Comparison of ENCODE assay signal across 9 cellular contexts in the genomic region with DNA sequence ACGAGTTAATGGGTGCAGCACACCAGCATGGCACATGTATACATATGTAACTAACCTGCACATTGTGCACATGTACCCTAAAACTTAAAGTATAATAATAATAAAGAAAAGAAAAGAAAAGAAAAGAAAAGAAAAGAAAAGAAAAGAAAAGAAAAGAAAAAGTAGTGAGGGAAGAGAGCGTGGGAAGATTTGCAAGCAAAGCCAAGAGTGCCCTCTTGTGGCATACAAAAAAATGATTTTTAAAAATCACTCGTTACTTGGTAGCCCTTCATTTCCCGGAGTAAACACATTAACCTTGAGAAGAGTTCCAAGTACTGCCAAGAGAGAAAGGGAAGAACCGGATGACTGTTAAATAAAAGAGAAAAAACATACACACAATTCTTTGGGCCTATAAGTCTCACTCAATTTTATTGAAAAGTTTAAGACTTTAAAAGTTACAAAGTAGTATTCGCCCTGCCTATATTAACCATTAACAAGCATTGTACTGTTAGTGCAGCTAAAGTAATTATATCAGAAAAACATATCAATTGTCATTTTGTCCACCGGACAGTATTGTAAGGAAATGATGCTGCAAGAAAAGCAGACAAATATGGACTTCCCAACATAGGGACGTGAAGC. TPM values are rescaled to one million over a fixed set of nuclear protein-coding genes. Genes with fewer than 3 reads are reported as not detected.
DNase-seq lines count a peak whose midpoint lies in the region; ATAC-seq lines count a peak whose summit lies in the region.
"Had no signal": no experiment of that assay in that cellular context is flagged by ENCODE, and none has a peak within 500 bp of the region (broad histone marks: within the 10 kb centered on the region; RNA-seq: fewer than 3 reads in every experiment).

No MANE protein-coding gene starts in this region.

- peak overlapping the region; percentile 81 for H3K27ac Mint-ChIP-seq in activated T-cell treated with anti-CD3 and anti-CD28 coated beads, Interleukin-2, amount 50 U/mL, for 72 hours
- H3K27ac Mint-ChIP-seq: activated naive CD8-positive, alpha-beta T cell had no signal

- no peaks in the 10 kb centered on the region for H3K4me1 ChIP-seq in aorta (ENCODE audit: control insufficient read depth in 1 of 2, insufficient read depth in 2 of 2, low read length in 2 of 2)

- H3K27me3 ChIP-seq in aorta (ENCODE audit: control insufficient read depth in 1 of 2, insufficient read depth in 2 of 2, low read length in 1 of 2), result no peaks in the 10 kb centered on the region

- WGBS in aorta, 2 donors, result 32 to 35% methylated on average over 8 of the region's 8 CpGs

- no peak overlapping the region for H3K27ac ChIP-seq in aorta (ENCODE audit: low read depth in 1 of 2, low read length in 2 of 2)

- peaks cover 26% of the 10 kb centered on the region for H3K27me3 Mint-ChIP-seq in activated T-cell treated with anti-CD3 and anti-CD28 coated beads, Interleukin-2, amount 50 U/mL, for 72 hours (ENCODE audit: low read depth)
- H3K27me3 Mint-ChIP-seq in activated T-cell treated with anti-CD3 and anti-CD28 coated beads, Interleukin-2, amount 50 U/mL, for 4 hours (ENCODE audit: low read depth), result peaks cover 18% of the 10 kb centered on the region

- no peak overlapping the region for H3K4me3 Mint-ChIP-seq in activated T-cell treated with anti-CD3 and anti-CD28 coated beads, Interleukin-2, amount 50 U/mL, for 72 hours
- H3K4me3 Mint-ChIP-seq in activated T-cell treated with anti-CD3 and anti-CD28 coated beads, Interleukin-2, amount 50 U/mL, for 4 hours, result no peak overlapping the region
- H3K4me3 Mint-ChIP-seq: activated naive CD8-positive, alpha-beta T cell had no signal

- intact Hi-C loops in aorta (cut with DNase I), result loop anchor here (2.0 to 10.0 kb wide), 3 partner anchors 182 to 376 kb away; no protein-coding TSS in a partner anchor

- peaks cover 0 to 2% of the 10 kb centered on the region in 2 donors for H3K36me3 Mint-ChIP-seq in activated T-cell treated with anti-CD3 and anti-CD28 coated beads, Interleukin-2, amount 50 U/mL, for 72 hours (ENCODE audit: insufficient read depth in 2 of 2)
- H3K36me3 Mint-ChIP-seq in activated T-cell treated with anti-CD3 and anti-CD28 coated beads, Interleukin-2, amount 50 U/mL, for 4 hours (ENCODE audit: insufficient read depth), result peaks cover 1% of the 10 kb centered on the region
- H3K36me3 Mint-ChIP-seq: activated naive CD8-positive, alpha-beta T cell had no signal

- no peak overlapping the region for H3K4me3 ChIP-seq in aorta (ENCODE audit: low read length in 2 of 2)

- no peak for ATAC-seq in activated T-cell treated with anti-CD3 and anti-CD28 coated beads, Interleukin-2, amount 50 U/mL, for 72 hours (replicated peaks in 1 of 2)
- no peak for ATAC-seq in activated T-cell treated with anti-CD3 and anti-CD28 coated beads, Interleukin-2, amount 50 U/mL, for 4 hours
- no peak for ATAC-seq in aorta (ENCODE audit: low FRiP score)

- H3K4me1 Mint-ChIP-seq in activated T-cell treated with anti-CD3 and anti-CD28 coated beads, Interleukin-2, amount 50 U/mL, for 72 hours (ENCODE audit: low read depth), result peaks cover 14% of the 10 kb centered on the region
- H3K4me1 Mint-ChIP-seq in activated T-cell treated with anti-CD3 and anti-CD28 coated beads, Interleukin-2, amount 50 U/mL, for 4 hours (ENCODE audit: low read depth), result peaks cover 9% of the 10 kb centered on the region

- H3K9me3 ChIP-seq in aorta (ENCODE audit: control insufficient read depth, low read length), result no peaks in the 10 kb centered on the region

- H3K9me3 Mint-ChIP-seq in activated T-cell treated with anti-CD3 and anti-CD28 coated beads, Interleukin-2, amount 50 U/mL, for 72 hours, result no peaks in the 10 kb centered on the region
- H3K9me3 Mint-ChIP-seq in activated T-cell treated with anti-CD3 and anti-CD28 coated beads, Interleukin-2, amount 50 U/mL, for 4 hours, result no peaks in the 10 kb centered on the region

- H3K36me3 ChIP-seq in aorta (ENCODE audit: control insufficient read depth in 1 of 2, insufficient read depth in 2 of 2, low read length in 1 of 2), result peaks cover 0 to 4% of the 10 kb centered on the region in 2 donors

- peak in 1 of 2 donors; percentile 10 for DNase-seq in activated T-cell treated with anti-CD3 and anti-CD28 coated beads, Interleukin-2, amount 50 U/mL, for 72 hours
- no peak for DNase-seq in activated T-cell treated with anti-CD3 and anti-CD28 coated beads, Interleukin-2, amount 50 U/mL, for 4 hours
- peak; percentile 15 for DNase-seq in NOMO-1 treated with dmso at 0.1 percent for 144 hours (lab: John Stamatoyannopoulos, UW; ENCODE audit: unreplicated experiment)
- DNase-seq in dedifferentiated amniotic fluid mesenchymal stem cell (ENCODE audit: extremely low spot score), result peak; percentile 53
- peak; percentile 74 for DNase-seq in medulla oblongata (ENCODE audit: extremely low spot score)
- DNase-seq in activated T-cell treated with anti-CD3 and anti-CD28 coated beads for 4 hours, result no peak
- no peak for DNase-seq in activated CD8-positive, alpha-beta memory T cell treated with anti-CD3 and anti-CD28 coated beads, Interleukin-2, amount 50 U/mL, for 48 hours
- no peak for DNase-seq in aorta

RNA-seq across cellular contexts. Expression of a gene that starts 6.2 kb away (rescaled TPM):
- total RNA-seq in activated T-cell treated with anti-CD3 and anti-CD28 coated beads, Interleukin-2, amount 50 U/mL, for 72 hours, result under 1 TPM in 1 of 2 donors, not detected in 1; 0.56 TPM
- under 1 TPM in 2 of 3 donors, not detected in 1; 0.11 to 0.61 TPM for total RNA-seq in activated T-cell treated with anti-CD3 and anti-CD28 coated beads, Interleukin-2, amount 50 U/mL, for 4 hours
- total RNA-seq in aorta, result 1 to 10 TPM; 1.7 to 2.4 TPM
- polyA plus RNA-seq in aorta, result 1 to 10 TPM in 1 of 2 donors, not detected in 1; 1.0 TPM

RNA-seq across cellular contexts. Expression of a gene that starts 38.3 kb away (rescaled TPM):
- total RNA-seq in activated T-cell treated with anti-CD3 and anti-CD28 coated beads, Interleukin-2, amount 50 U/mL, for 72 hours, result 10 to 100 TPM; 19.5 to 21.3 TPM
- total RNA-seq in activated T-cell treated with anti-CD3 and anti-CD28 coated beads, Interleukin-2, amount 50 U/mL, for 4 hours, result 10 to 100 TPM; 13.2 to 15.8 (median 14.7) TPM
- total RNA-seq in aorta, result 10 to 100 TPM; 55.5 to 83.3 TPM
- 10 to 100 TPM; 26.3 to 58.0 TPM for polyA plus RNA-seq in aorta

Comparison
In these comparisons a context has a peak if more than half of its experiments do, and no peak if none do; other contexts are left out.
1. DNase-seq: peak in NOMO-1 treated with dmso at 0.1 percent for 144 hours (single experiment), dedifferentiated amniotic fluid mesenchymal stem cell (single experiment) and medulla oblongata (single experiment); none in activated T-cell treated with anti-CD3 and anti-CD28 coated beads, Interleukin-2, amount 50 U/mL, for 4 hours (single experiment), activated T-cell treated with anti-CD3 and anti-CD28 coated beads for 4 hours (single experiment), activated CD8-positive, alpha-beta memory T cell treated with anti-CD3 and anti-CD28 coated beads, Interleukin-2, amount 50 U/mL, for 48 hours (single experiment) and aorta (0 of 2).